In the genomic region with DNA sequence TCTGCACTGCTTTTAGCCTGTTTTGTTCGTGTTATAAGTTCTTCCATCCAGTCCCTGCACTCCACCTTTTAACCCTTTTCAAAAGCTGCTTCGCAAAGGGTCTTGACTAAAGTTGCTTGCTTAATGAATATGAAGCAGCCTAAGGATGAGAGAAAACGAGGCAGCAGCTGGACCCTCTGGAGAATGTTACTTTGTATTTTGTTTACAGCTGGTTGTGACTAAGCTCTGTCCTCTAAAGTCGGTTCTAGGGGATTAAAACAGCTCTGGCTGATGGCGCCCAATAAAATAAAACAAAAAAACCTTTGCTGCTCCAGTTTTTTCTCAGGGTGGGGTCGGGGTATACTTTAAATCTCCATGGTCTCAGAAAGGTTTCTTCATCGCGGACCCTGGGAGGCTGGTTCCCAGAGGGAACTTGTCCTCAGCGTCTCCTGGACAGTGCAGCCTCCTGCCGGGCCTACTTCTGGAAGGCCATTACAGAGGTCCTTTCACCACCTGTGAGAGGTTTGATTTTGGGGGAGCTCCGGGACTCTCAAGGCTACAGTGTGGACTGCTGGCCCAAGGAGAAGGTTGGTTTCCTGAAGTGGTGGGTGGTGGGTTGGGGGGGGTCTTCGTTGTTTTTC, we compare ENCODE assay signal across 8 cellular contexts. TPM values are rescaled to one million over a fixed set of nuclear protein-coding genes. Genes with fewer than 3 reads are reported as not detected.
DNase-seq lines count a peak whose midpoint lies in the region; ATAC-seq, FAIRE-seq and TF ChIP-seq lines count a peak whose summit lies in the region.

No MANE protein-coding gene starts in this region.

- H3K4me1 Mint-ChIP-seq in activated T-helper 1 cell treated with anti-CD3 and anti-CD28 coated beads, Interleukin-12 subunit alpha, Interleukin-12 subunit beta, Interleukin-2, Interleukin-4 antibody, amounts not matched to agents 30 ng/mL and 10 ng/mL and 1 ng/mL, durations not matched to agents 14 hours and 24 hours and 36 hours (ENCODE audit: low read depth) = peaks cover 60% of the 10 kb centered on the region

- peak overlapping the region; percentile 96 for H3K4me3 Mint-ChIP-seq in activated T-helper 1 cell treated with anti-CD3 and anti-CD28 coated beads, Interleukin-12 subunit alpha, Interleukin-12 subunit beta, Interleukin-2, Interleukin-4 antibody, amounts not matched to agents 30 ng/mL and 10 ng/mL and 1 ng/mL, durations not matched to agents 14 hours and 24 hours and 36 hours

- CTCF ChIA-PET in A549 (lab: Yijun Ruan, JAX) = interaction anchor here (0.6 to 2.9 kb wide), 20 partner anchors 8 to 251 kb away, joined by 3 to 12 read pairs (median 3); a partner anchor contains a TSS

- DNase-seq in A549 (ENCODE audit: low read depth in 1 of 2, low spot score in 1 of 2) (no peak), HAP-1 (ENCODE audit: low spot score in 2 of 2) (peak; percentile 45 to 54), putamen (ENCODE audit: low spot score) (no peak), NCI-H2029 treated with DMSO at 0.1 percent for 48 hours (lab: John Stamatoyannopoulos, UW) (no peak)
- no peak for DNase-seq in activated T-helper 1 cell treated with anti-CD3 and anti-CD28 coated beads, Interleukin-12 subunit alpha, Interleukin-12 subunit beta, Interleukin-2, Interleukin-4 antibody, amounts not matched to agents 30 ng/mL and 10 ng/mL and 1 ng/mL, durations not matched to agents 14 hours and 24 hours and 36 hours (ENCODE audit: low spot score)

- no peak for FAIRE-seq in A549 (lab: Jason Lieb, UNC)

- no peak for TF ChIP-seq RAD21 in A549 (conservative IDR thresholded peaks at IDR 0.05 in 1 of 2, IDR thresholded peaks at IDR 0.05 in 1 of 2)

- ATAC-seq in A549 (peak; percentile 52 to 55), HG03135 (IDR thresholded peaks at IDR 0.05; ENCODE audit: unreplicated experiment) (no peak)

- no peak for TF ChIP-seq POLR2A in A549 (IDR thresholded peaks at IDR 0.05; ENCODE audit: low read length)

- in situ Hi-C loops in HAP-1 (cut with MboI; ENCODE audit: low sequenced_read_pairs) = no loop called here

- H3K36me3 ChIP-seq in HAP-1 (replicated peaks) = peaks cover 64% of the 10 kb centered on the region
- peaks cover 8 to 12% of the 10 kb centered on the region in 2 donors for H3K36me3 ChIP-seq in stomach smooth muscle (ENCODE audit: control insufficient read depth in 2 of 2, insufficient read depth in 2 of 2, low read length in 2 of 2)

- H3K4me3 ChIP-seq in A549 = peak overlapping the region; percentile 32
- H3K4me3 ChIP-seq in HAP-1 = peak overlapping the region; percentile 22
- peak overlapping the region; percentile 34 for H3K4me3 ChIP-seq in iPS-18c (ENCODE audit: insufficient read depth, low read depth, low read length)
- H3K4me3 ChIP-seq in stomach smooth muscle (ENCODE audit: low read length in 2 of 2) = peak overlapping the region; percentile 68 to 96

- no peaks in the 10 kb centered on the region for H3K27me3 ChIP-seq in HAP-1 (ENCODE audit: low read depth)
- H3K27me3 ChIP-seq in stomach smooth muscle (ENCODE audit: control insufficient read depth in 1 of 2, insufficient read depth in 2 of 2, low read length in 2 of 2) = no peaks in the 10 kb centered on the region

- peak overlapping the region; percentile 96 for H3K27ac Mint-ChIP-seq in activated T-helper 1 cell treated with anti-CD3 and anti-CD28 coated beads, Interleukin-12 subunit alpha, Interleukin-12 subunit beta, Interleukin-2, Interleukin-4 antibody, amounts not matched to agents 30 ng/mL and 10 ng/mL and 1 ng/mL, durations not matched to agents 14 hours and 24 hours and 36 hours

- no peaks in the 10 kb centered on the region for H3K9me3 Mint-ChIP-seq in activated T-helper 1 cell treated with anti-CD3 and anti-CD28 coated beads, Interleukin-12 subunit alpha, Interleukin-12 subunit beta, Interleukin-2, Interleukin-4 antibody, amounts not matched to agents 30 ng/mL and 10 ng/mL and 1 ng/mL, durations not matched to agents 14 hours and 24 hours and 36 hours

- no peak for TF ChIP-seq CTCF in A549 (IDR thresholded peaks at IDR 0.05)

- peak overlapping the region; percentile 75 to 91 for H3K27ac ChIP-seq in A549
- peak overlapping the region; percentile 91 for H3K27ac ChIP-seq in stomach smooth muscle (ENCODE audit: low read length)

- peak overlapping the region; percentile 85 for H3K4me2 ChIP-seq in A549

- H3K9ac ChIP-seq in stomach smooth muscle (ENCODE audit: low read length in 2 of 2) = peak overlapping the region; percentile 64 to 69

- no peaks in the 10 kb centered on the region for H3K27me3 Mint-ChIP-seq in activated T-helper 1 cell treated with anti-CD3 and anti-CD28 coated beads, Interleukin-12 subunit alpha, Interleukin-12 subunit beta, Interleukin-2, Interleukin-4 antibody, amounts not matched to agents 30 ng/mL and 10 ng/mL and 1 ng/mL, durations not matched to agents 14 hours and 24 hours and 36 hours (ENCODE audit: insufficient read depth)

- H3K4me1 ChIP-seq in A549 (peaks cover 40% of the 10 kb centered on the region), HAP-1 (peaks cover 34% of the 10 kb centered on the region), stomach smooth muscle (ENCODE audit: control insufficient read depth, insufficient read depth, low read length) (peaks cover 49% of the 10 kb centered on the region)

- intact Hi-C loops in activated T-helper 1 cell treated with anti-CD3 and anti-CD28 coated beads, Interleukin-12 subunit alpha, Interleukin-12 subunit beta, Interleukin-2, Interleukin-4 antibody, amounts not matched to agents 30 ng/mL and 10 ng/mL and 1 ng/mL, durations not matched to agents 14 hours and 24 hours and 36 hours (cut with micrococcal nuclease) = loop anchor here (1.0 to 5.0 kb wide), 9 partner anchors 21 to 605 kb away; a partner anchor contains a TSS

- H3K36me3 Mint-ChIP-seq in activated T-helper 1 cell treated with anti-CD3 and anti-CD28 coated beads, Interleukin-12 subunit alpha, Interleukin-12 subunit beta, Interleukin-2, Interleukin-4 antibody, amounts not matched to agents 30 ng/mL and 10 ng/mL and 1 ng/mL, durations not matched to agents 14 hours and 24 hours and 36 hours (ENCODE audit: low read depth) = peaks cover 45% of the 10 kb centered on the region

- TF ChIP-seq EP300 in A549 (IDR thresholded peaks at IDR 0.05) = no peak

- no peaks in the 10 kb centered on the region for H3K9me3 ChIP-seq in A549
- H3K9me3 ChIP-seq in HAP-1 = no peaks in the 10 kb centered on the region
- no peaks in the 10 kb centered on the region for H3K9me3 ChIP-seq in iPS-18c (ENCODE audit: control insufficient read depth, insufficient read depth, low read length)
- H3K9me3 ChIP-seq in stomach smooth muscle (ENCODE audit: control insufficient read depth in 2 of 2, low read length in 2 of 2) = no peaks in the 10 kb centered on the region

- WGBS in A549 (ENCODE audit: missing lambda C conversion rate) = 32% methylated on average over 12 of the region's 12 CpGs

- POLR2A ChIA-PET in A549 (lab: Yijun Ruan, JAX) = interaction anchor here (0.6 to 3.0 kb wide), 24 partner anchors 9 to 252 kb away, joined by 3 to 60 read pairs (median 6); a partner anchor contains a TSS

RNA-seq across cellular contexts. Expression of a gene that starts 0.8 kb away (rescaled TPM):
- polyA plus RNA-seq in A549 (2011; rRNA removed) (190 and 264 TPM in 2 replicates), A549 (2017; fragmentation: RNase III; extraction: RNeasy Plus Mini Kit Qiagen cat#74134 plus additional on column Dnase treatment) (164 to 171 TPM (median 168 TPM) in 3 replicates)
- 185 and 196 TPM in 2 replicates for polyA plus RNA-seq in A549 (2012; cell fraction: cytosol; rRNA removed)
- polyA plus RNA-seq in A549 (2012; cell fraction: nucleus; rRNA removed) = 198 and 233 TPM in 2 replicates
- 131 and 144 TPM in 2 replicates for polyA minus RNA-seq in A549 (2011; rRNA and poly(A)+ RNA removed)
- 131 and 133 TPM in 2 replicates for total RNA-seq in activated T-helper 1 cell treated with anti-CD3 and anti-CD28 coated beads, Interleukin-12 subunit alpha, Interleukin-12 subunit beta, Interleukin-2, Interleukin-4 antibody, amounts not matched to agents 30 ng/mL and 10 ng/mL and 1 ng/mL, durations not matched to agents 14 hours and 24 hours and 36 hours

RNA-seq across cellular contexts. Expression of a gene that starts 21.2 kb away (rescaled TPM):
- polyA plus RNA-seq in A549 (2011; rRNA removed) (33.0 and 38.0 TPM in 2 replicates), A549 (2017; fragmentation: RNase III; extraction: RNeasy Plus Mini Kit Qiagen cat#74134 plus additional on column Dnase treatment) (99.7 to 103 TPM (median 102 TPM) in 3 replicates)
- polyA plus RNA-seq in A549 (2012; cell fraction: cytosol; rRNA removed) = 32.6 and 51.6 TPM in 2 replicates
- 132 and 133 TPM in 2 replicates for polyA plus RNA-seq in A549 (2012; cell fraction: nucleus; rRNA removed)
- polyA minus RNA-seq in A549 (2011; rRNA and poly(A)+ RNA removed) = 32.9 and 45.6 TPM in 2 replicates
- total RNA-seq in activated T-helper 1 cell treated with anti-CD3 and anti-CD28 coated beads, Interleukin-12 subunit alpha, Interleukin-12 subunit beta, Interleukin-2, Interleukin-4 antibody, amounts not matched to agents 30 ng/mL and 10 ng/mL and 1 ng/mL, durations not matched to agents 14 hours and 24 hours and 36 hours = 198 and 200 TPM in 2 replicates

RNA-seq across cellular contexts. Expression of a gene that starts 40.0 kb away (rescaled TPM):
- polyA plus RNA-seq in A549 (2011; rRNA removed) (30.1 and 32.7 TPM in 2 replicates), A549 (2017; fragmentation: RNase III; extraction: RNeasy Plus Mini Kit Qiagen cat#74134 plus additional on column Dnase treatment) (24.6 to 31.0 TPM (median 28.0 TPM) in 3 replicates)
- 21.0 and 26.5 TPM in 2 replicates for polyA plus RNA-seq in A549 (2012; cell fraction: cytosol; rRNA removed)
- 20.2 and 27.4 TPM in 2 replicates for polyA plus RNA-seq in A549 (2012; cell fraction: nucleus; rRNA removed)
- 20.2 and 24.9 TPM in 2 replicates for polyA minus RNA-seq in A549 (2011; rRNA and poly(A)+ RNA removed)
- 14.3 and 16.6 TPM in 2 replicates for total RNA-seq in activated T-helper 1 cell treated with anti-CD3 and anti-CD28 coated beads, Interleukin-12 subunit alpha, Interleukin-12 subunit beta, Interleukin-2, Interleukin-4 antibody, amounts not matched to agents 30 ng/mL and 10 ng/mL and 1 ng/mL, durations not matched to agents 14 hours and 24 hours and 36 hours

RNA-seq across cellular contexts. Expression of a gene that starts 44.7 kb away (rescaled TPM):
- polyA plus RNA-seq in A549 (2011; rRNA removed) = 17.2 and 18.3 TPM in 2 replicates
- polyA plus RNA-seq in A549 (2012; cell fraction: cytosol; rRNA removed) = 41.4 and 42.6 TPM in 2 replicates
- 87.4 and 92.4 TPM in 2 replicates for polyA plus RNA-seq in A549 (2012; cell fraction: nucleus; rRNA removed)
- 40.3 to 48.2 TPM (median 46.5 TPM) in 3 replicates for polyA plus RNA-seq in A549 (2017; fragmentation: RNase III; extraction: RNeasy Plus Mini Kit Qiagen cat#74134 plus additional on column Dnase treatment)
- 24.2 and 25.3 TPM in 2 replicates for polyA minus RNA-seq in A549 (2011; rRNA and poly(A)+ RNA removed)
- 25.3 and 32.1 TPM in 2 replicates for total RNA-seq in activated T-helper 1 cell treated with anti-CD3 and anti-CD28 coated beads, Interleukin-12 subunit alpha, Interleukin-12 subunit beta, Interleukin-2, Interleukin-4 antibody, amounts not matched to agents 30 ng/mL and 10 ng/mL and 1 ng/mL, durations not matched to agents 14 hours and 24 hours and 36 hours

RNA-seq across cellular contexts. Expression of a gene that starts 44.8 kb away (rescaled TPM):
- 0.47 and 0.54 TPM in 2 replicates for polyA plus RNA-seq in A549 (2011; rRNA removed)
- polyA plus RNA-seq in A549 (2012; cell fraction: cytosol; rRNA removed) = 0.14 and 0.19 TPM in 2 replicates
- 0.22 and 0.31 TPM in 2 replicates for polyA plus RNA-seq in A549 (2012; cell fraction: nucleus; rRNA removed)
- polyA plus RNA-seq in A549 (2017; fragmentation: RNase III; extraction: RNeasy Plus Mini Kit Qiagen cat#74134 plus additional on column Dnase treatment) = 0.56 to 0.68 TPM (median 0.65 TPM) in 3 replicates
- polyA minus RNA-seq in A549 (2011; rRNA and poly(A)+ RNA removed) = 0.21 and 0.39 TPM in 2 replicates
- total RNA-seq in activated T-helper 1 cell treated with anti-CD3 and anti-CD28 coated beads, Interleukin-12 subunit alpha, Interleukin-12 subunit beta, Interleukin-2, Interleukin-4 antibody, amounts not matched to agents 30 ng/mL and 10 ng/mL and 1 ng/mL, durations not matched to agents 14 hours and 24 hours and 36 hours = 0.29 and 0.37 TPM in 2 replicates

Comparison
In these comparisons a context has a peak if more than half of its experiments do, and no peak if none do; other contexts are left out.
1. DNase-seq: peak in HAP-1 (2 of 2); none in A549 (0 of 2), activated T-helper 1 cell treated with anti-CD3 and anti-CD28 coated beads, Interleukin-12 subunit alpha, Interleukin-12 subunit beta, Interleukin-2, Interleukin-4 antibody, amounts not matched to agents 30 ng/mL and 10 ng/mL and 1 ng/mL, durations not matched to agents 14 hours and 24 hours and 36 hours (single experiment), putamen (single experiment) and NCI-H2029 treated with DMSO at 0.1 percent for 48 hours (single experiment).
2. H3K4me3 ChIP-seq: peak in every context shown above with its lines; median percentile 82 in stomach smooth muscle; 34 in iPS-18c; 32 in A549; 22 in HAP-1.